18 cellular contexts compared by ENCODE assay signal in the genomic region with DNA sequence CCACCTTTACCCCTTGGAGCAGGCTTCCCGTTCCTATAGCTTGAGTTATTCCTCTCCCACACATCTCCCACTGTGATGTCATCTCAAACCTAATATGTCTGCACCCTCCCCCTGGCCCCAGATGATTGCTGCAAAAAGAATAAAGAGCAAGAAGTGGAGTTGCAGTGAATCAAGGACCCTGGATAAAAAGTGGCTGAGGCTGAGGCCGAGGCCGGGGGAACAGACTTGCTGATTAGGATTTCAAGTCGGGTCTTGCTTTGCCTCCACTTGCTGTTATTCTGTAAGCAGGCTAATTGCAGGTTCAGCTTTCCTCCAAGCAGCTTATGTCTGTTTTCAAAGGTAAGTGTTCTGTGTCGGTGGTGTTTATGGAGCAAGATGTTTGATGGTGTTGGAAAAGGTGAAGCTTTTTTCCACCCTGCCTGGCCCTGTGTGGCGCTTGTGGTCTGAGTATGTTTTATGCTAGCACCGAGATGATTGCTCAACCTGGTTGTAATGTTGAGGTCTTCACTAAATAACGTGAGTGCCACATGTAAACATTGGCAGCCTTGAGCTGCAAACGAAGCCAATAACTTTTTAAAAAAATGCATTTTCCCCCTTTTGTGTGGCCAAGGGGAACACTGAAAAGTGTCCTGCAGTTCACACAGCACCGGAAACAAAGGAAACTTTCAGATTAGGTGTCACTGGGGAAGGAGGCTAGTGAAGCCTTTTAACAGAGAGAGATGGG. TPM values are rescaled to one million over a fixed set of nuclear protein-coding genes. Genes with fewer than 3 reads are reported as not detected.
DNase-seq lines count a peak whose midpoint lies in the region; ATAC-seq and TF ChIP-seq lines count a peak whose summit lies in the region.
"Had no signal": no experiment of that assay in that cellular context is flagged by ENCODE, and none has a peak within 500 bp of the region (broad histone marks: within the 10 kb centered on the region; RNA-seq: fewer than 3 reads in every experiment).

No MANE protein-coding gene starts in this region.

- peaks cover 23% of the 10 kb centered on the region; the same call in 1 of the 2 replicates for H3K9me1 ChIP-seq in IMR-90 (ENCODE audit: insufficient read depth, low read length)

- H2BK5ac ChIP-seq in IMR-90 (ENCODE audit: low read depth, low read length, poor library complexity, severe bottlenecking) (no peak overlapping the region), mesenchymal stem cell (ENCODE audit: low read depth, low read length, poor library complexity, severe bottlenecking) (no peak overlapping the region)

- CTCF ChIA-PET in CD4-positive, alpha-beta memory T cell (lab: Charles Lee; ENCODE audit: partially characterized antibody) = interaction anchor here (1.2 to 3.7 kb wide), 2 partner anchors 8 to 14 kb away, joined by 3 to 21 read pairs; partner anchors contain the start of gene HS3ST3B1
- CTCF ChIA-PET in IMR-90 (lab: Yijun Ruan, JAX) = interaction anchor here (0.6 kb wide), 2 partner anchors 19 to 33 kb away, joined by 3 read pairs; no protein-coding TSS in a partner anchor
- CTCF ChIA-PET in Caco-2 (lab: Charles Lee) = no interaction called here

- DNase-seq in CD4-positive, alpha-beta memory T cell = no peak
- peak; percentile 62 for DNase-seq in IMR-90
- peak; percentile 34 for DNase-seq in astrocyte of the hippocampus (ENCODE audit: low read depth, low spot score)
- peak; percentile 70 for DNase-seq in mesenchymal stem cell
- DNase-seq in RKO (ENCODE audit: low spot score) = no peak
- no peak for DNase-seq in Caco-2
- DNase-seq in NCI-H446 treated with DMSO at 0.1 percent for 48 hours (lab: John Stamatoyannopoulos, UW) = no peak
- DNase-seq: activated naive CD4-positive, alpha-beta T cell treated with anti-CD3 and anti-CD28 coated beads, Interleukin-2, amount 50 U/mL, for 16 hours; caudate nucleus; effector memory CD8-positive, alpha-beta T cell; foreskin melanocyte; NCI-H345; PC-9; stimulated activated naive CD8-positive, alpha-beta T cell treated with anti-CD3 and anti-CD28 coated beads, Interleukin-15, amount 100 ng/mL, for 72 hours had no signal

- H4K20me1 ChIP-seq in IMR-90 (ENCODE audit: insufficient read depth, low read length) = peaks cover 55% of the 10 kb centered on the region

- H3K36me3 Mint-ChIP-seq in CD4-positive, alpha-beta memory T cell = peaks cover 51 to 60% of the 10 kb centered on the region in 2 donors
- H3K36me3 Mint-ChIP-seq in Caco-2 (ENCODE audit: insufficient read depth, unreplicated experiment) = no peaks in the 10 kb centered on the region
- H3K36me3 Mint-ChIP-seq: memory B cell had no signal

- H2AFZ ChIP-seq in IMR-90 (replicated peaks; ENCODE audit: low read length, poor library complexity) (no peak overlapping the region), mesenchymal stem cell (ENCODE audit: low read depth, low read length) (no peak overlapping the region)
- H2AFZ ChIP-seq: PC-9 had no signal

- H3K4me2 ChIP-seq in IMR-90 (ENCODE audit: low read depth, low read length) (peak overlapping the region; percentile 33), mesenchymal stem cell (ENCODE audit: low read length, poor library complexity, severe bottlenecking) (no peak overlapping the region)
- H3K4me2 ChIP-seq: PC-9 had no signal

- 0 out of 2 replicates have a peak overlapping the region, but pooled peaks have one; percentile 10 for H3K23ac ChIP-seq in IMR-90 (ENCODE audit: low read depth, low read length)
- no peak overlapping the region for H3K23ac ChIP-seq in mesenchymal stem cell (ENCODE audit: low read length in 2 of 2)

- in situ Hi-C loops in IMR-90 (cut with MboI; ENCODE audit: low sequenced_read_pairs) = no loop called here

- TF ChIP-seq RAD21 in IMR-90 (IDR thresholded peaks at IDR 0.05; ENCODE audit: low read length) = no peak

- H3K4me1 Mint-ChIP-seq in CD4-positive, alpha-beta memory T cell = peaks cover 71 to 94% (median 83%) of the 10 kb centered on the region in 4 donors
- H3K4me1 Mint-ChIP-seq in Caco-2 (ENCODE audit: low read depth, unreplicated experiment) = no peaks in the 10 kb centered on the region
- H3K4me1 Mint-ChIP-seq: B cell, memory B cell had no signal

- no peak overlapping the region for H3K56ac ChIP-seq in IMR-90 (ENCODE audit: extremely low read depth, insufficient read depth, low read length)

- H3K4ac ChIP-seq in IMR-90 (ENCODE audit: low read depth, low read length) (peak overlapping the region; percentile 21; the same call in 1 of the 2 replicates), mesenchymal stem cell (ENCODE audit: low read depth in 1 of 2, low read length in 2 of 2) (no peak overlapping the region)

- H3K27me3 Mint-ChIP-seq in CD4-positive, alpha-beta memory T cell = no peaks in the 10 kb centered on the region
- no peaks in the 10 kb centered on the region for H3K27me3 Mint-ChIP-seq in Caco-2 (ENCODE audit: insufficient read depth, unreplicated experiment)
- H3K27me3 Mint-ChIP-seq: effector memory CD8-positive, alpha-beta T cell; stimulated activated naive CD8-positive, alpha-beta T cell treated with anti-CD3 and anti-CD28 coated beads, Interleukin-15, amount 100 ng/mL, for 72 hours had no signal

- H3K9me3 Mint-ChIP-seq in CD4-positive, alpha-beta memory T cell = peaks cover 0 to 4% (median 0%) of the 10 kb centered on the region in 8 donors
- no peaks in the 10 kb centered on the region for H3K9me3 Mint-ChIP-seq in Caco-2 (ENCODE audit: unreplicated experiment)
- H3K9me3 Mint-ChIP-seq: effector memory CD8-positive, alpha-beta T cell; memory B cell; stimulated activated naive CD8-positive, alpha-beta T cell treated with anti-CD3 and anti-CD28 coated beads, Interleukin-15, amount 100 ng/mL, for 72 hours had no signal

- H3K4me3 Mint-ChIP-seq in CD4-positive, alpha-beta memory T cell = peak overlapping the region in 6 of 8 donors; percentile 9 to 70 (median 46)
- no peak overlapping the region for H3K4me3 Mint-ChIP-seq in Caco-2 (ENCODE audit: unreplicated experiment)
- H3K4me3 Mint-ChIP-seq: B cell; effector memory CD8-positive, alpha-beta T cell; memory B cell; stimulated activated naive CD8-positive, alpha-beta T cell treated with anti-CD3 and anti-CD28 coated beads, Interleukin-15, amount 100 ng/mL, for 72 hours had no signal

- H3K27ac Mint-ChIP-seq in CD4-positive, alpha-beta memory T cell = peak overlapping the region; percentile 2 to 79 (median 58)
- no peak overlapping the region for H3K27ac Mint-ChIP-seq in Caco-2 (ENCODE audit: unreplicated experiment)
- H3K27ac Mint-ChIP-seq: B cell; memory B cell; stimulated activated naive CD8-positive, alpha-beta T cell treated with anti-CD3 and anti-CD28 coated beads, Interleukin-15, amount 100 ng/mL, for 72 hours had no signal

- H2BK12ac ChIP-seq in mesenchymal stem cell (ENCODE audit: low read length in 2 of 2) = no peak overlapping the region

- H3K27me3 ChIP-seq in CD4-positive, alpha-beta memory T cell (ENCODE audit: insufficient read depth, low read length) = no peaks in the 10 kb centered on the region
- H3K27me3 ChIP-seq in IMR-90 (ENCODE audit: control insufficient read depth, insufficient read depth, low read length) (no peaks in the 10 kb centered on the region), mesenchymal stem cell (ENCODE audit: control insufficient read depth in 1 of 2, insufficient read depth in 1 of 2, low read length in 2 of 2) (no peaks in the 10 kb centered on the region), Caco-2 (replicated peaks; ENCODE audit: control insufficient read depth, insufficient read depth, low read length) (no peaks in the 10 kb centered on the region)

- H3K14ac ChIP-seq in IMR-90 (replicated peaks; ENCODE audit: low read depth, low read length) (no peak overlapping the region), mesenchymal stem cell (ENCODE audit: low read length in 2 of 2) (no peak overlapping the region)

- BruUV-seq in IMR-90 (replicated peaks; lab: Mats Ljungman, UMichigan) = no TSS peak
- BruUV-seq in Caco-2 (replicated peaks; lab: Mats Ljungman, UMichigan) = no TSS peak

- H3K27ac ChIP-seq in CD4-positive, alpha-beta memory T cell (ENCODE audit: low read depth, low read length) = no peak overlapping the region
- H3K27ac ChIP-seq in IMR-90 (ENCODE audit: insufficient read depth, low read length) (no peak overlapping the region; the same call in 1 of the 2 replicates), mesenchymal stem cell (ENCODE audit: low read length, poor library complexity, severe bottlenecking) (no peak overlapping the region)
- H3K27ac ChIP-seq: PC-9, VCaP had no signal

- H2BK120ac ChIP-seq in IMR-90 (ENCODE audit: low read depth, low read length) (peak overlapping the region; percentile 37; the same call in 1 of the 2 replicates), mesenchymal stem cell (ENCODE audit: low read depth, low read length) (no peak overlapping the region)

- no peak for TF ChIP-seq POLR2A in IMR-90 (IDR thresholded peaks at IDR 0.05; ENCODE audit: low read depth, low read length)

- ATAC-seq in IMR-90 (ENCODE audit: low read depth) (peak; percentile 73), HG03039 (IDR thresholded peaks at IDR 0.05; ENCODE audit: unreplicated experiment) (no peak)
- ATAC-seq: effector memory CD8-positive, alpha-beta T cell; stimulated activated naive CD8-positive, alpha-beta T cell treated with anti-CD3 and anti-CD28 coated beads, Interleukin-15, amount 100 ng/mL, for 72 hours had no signal

- dilution Hi-C loops in IMR-90 (cut with HindIII; ENCODE audit: low sequenced_read_pairs, unreplicated experiment) = no loop called here

- H2AK9ac ChIP-seq in IMR-90 (replicated peaks; ENCODE audit: low read depth, low read length, poor library complexity) = no peak overlapping the region

- H3K18ac ChIP-seq in IMR-90 (ENCODE audit: low read depth, low read length) (no peak overlapping the region), mesenchymal stem cell (ENCODE audit: low read depth in 1 of 2, low read length in 2 of 2) (peak overlapping the region in 1 of 2 experiments; percentile 46)

- no peak overlapping the region for H4K91ac ChIP-seq in IMR-90 (ENCODE audit: insufficient read depth, low read depth, low read length)
- no peak overlapping the region for H4K91ac ChIP-seq in mesenchymal stem cell (ENCODE audit: low read length)

- H2BK15ac ChIP-seq in IMR-90 (ENCODE audit: low read depth, low read length) = no peak overlapping the region
- H2BK15ac ChIP-seq in mesenchymal stem cell (ENCODE audit: low read depth, poor library complexity, severe bottlenecking) = no peak overlapping the region

- H3K4me1 ChIP-seq in CD4-positive, alpha-beta memory T cell (ENCODE audit: insufficient read depth, low read length) = peaks cover 72% of the 10 kb centered on the region
- H3K4me1 ChIP-seq in IMR-90 (ENCODE audit: control insufficient read depth, insufficient read depth, low read length) (peaks cover 12% of the 10 kb centered on the region), mesenchymal stem cell (ENCODE audit: control insufficient read depth, insufficient read depth, low read depth, low read length) (peaks cover 2% of the 10 kb centered on the region), Caco-2 (no peaks in the 10 kb centered on the region)

- no peak overlapping the region for H2AK5ac ChIP-seq in IMR-90 (ENCODE audit: low read depth, low read length)
- no peak overlapping the region for H2AK5ac ChIP-seq in mesenchymal stem cell (ENCODE audit: low read length, severe bottlenecking)

- 0 out of 2 replicates have a peak overlapping the region, but pooled peaks have one; percentile 4 for H2BK20ac ChIP-seq in IMR-90 (ENCODE audit: low read depth, low read length)

- H4K8ac ChIP-seq in IMR-90 (ENCODE audit: low read depth in 2 of 2, low read length in 2 of 2) (0 out of 4 replicates have a peak overlapping the region, but pooled peaks of 1 of the 2 experiments have one; percentile 12), mesenchymal stem cell (ENCODE audit: low read length) (peak overlapping the region; percentile 56)

- intact Hi-C loops in CD4-positive, alpha-beta memory T cell (cut with micrococcal nuclease) = no loop called here
- intact Hi-C loops in IMR-90 (cut with micrococcal nuclease) (no loop called here), Caco-2 (cut with micrococcal nuclease; ENCODE audit: unreplicated experiment) (no loop called here)

- H3K4me3 ChIP-seq in CD4-positive, alpha-beta memory T cell (ENCODE audit: low read length in 2 of 2) = no peak overlapping the region
- no peak overlapping the region for H3K4me3 ChIP-seq in IMR-90 (ENCODE audit: insufficient read depth, low read depth, low read length)
- H3K4me3 ChIP-seq in mesenchymal stem cell (ENCODE audit: insufficient read depth in 1 of 2, low read depth in 1 of 2, low read length in 2 of 2) = no peak overlapping the region
- H3K4me3 ChIP-seq in Caco-2 (ENCODE audit: low read depth, low read length) = no peak overlapping the region
- H3K4me3 ChIP-seq: PC-9 had no signal

- no peaks in the 10 kb centered on the region for H3K9me3 ChIP-seq in CD4-positive, alpha-beta memory T cell (ENCODE audit: control insufficient read depth in 1 of 2, low read length in 2 of 2)
- H3K9me3 ChIP-seq in IMR-90 (ENCODE audit: control insufficient read depth, insufficient read depth, low read length) (no peaks in the 10 kb centered on the region), mesenchymal stem cell (ENCODE audit: control insufficient read depth, low read length) (no peaks in the 10 kb centered on the region), Caco-2 (no peaks in the 10 kb centered on the region)

- H4K5ac ChIP-seq in IMR-90 (ENCODE audit: low read depth, low read length) = no peak overlapping the region

- POLR2A ChIA-PET in CD4-positive, alpha-beta memory T cell (lab: Charles Lee; ENCODE audit: partially characterized antibody) = interaction anchor here (0.6 to 1.4 kb wide), 2 partner anchors 15 to 726 kb away, joined by 4 to 5 read pairs; partner anchors contain the start of gene HS3ST3B1
- POLR2A ChIA-PET in IMR-90 (lab: Charles Lee; ENCODE audit: unreplicated experiment) = interaction anchor here (0.6 kb wide), 1 partner anchor 1057 kb away, joined by 6 read pairs; no protein-coding TSS in a partner anchor
- POLR2A ChIA-PET in Caco-2 (lab: Charles Lee) = no interaction called here

- WGBS in IMR-90 (ENCODE audit: extremely low coverage in 2 of 2, insufficient read length in 1 of 2), 2 experiments = 60% methylated on average over 1 of the region's 10 CpGs; no CpG with 5 or more reads in 1 of the 2 experiments
- WGBS in mesenchymal stem cell = 41% methylated on average over 10 of the region's 10 CpGs

- TF ChIP-seq CTCF in IMR-90 (conservative IDR thresholded peaks at IDR 0.05; ENCODE audit: low read depth, low read length) (no peak), Caco-2 (IDR thresholded peaks at IDR 0.05; ENCODE audit: insufficient read depth in 1 of 2, low read depth in 1 of 2, low read length in 1 of 2, severe bottlenecking in 1 of 2, unreplicated experiment in 1 of 2) (no peak)

- H3K79me1 ChIP-seq in IMR-90 (ENCODE audit: low read depth in 1 of 2, low read length in 2 of 2) (peaks cover 38 to 86% of the 10 kb centered on the region in 2 experiments), mesenchymal stem cell (replicated peaks; ENCODE audit: low read length, poor library complexity, severe bottlenecking) (no peaks in the 10 kb centered on the region)

- no peaks in the 10 kb centered on the region for H3K36me3 ChIP-seq in CD4-positive, alpha-beta memory T cell (ENCODE audit: insufficient read depth, low read length)
- H3K36me3 ChIP-seq in IMR-90 (ENCODE audit: control insufficient read depth, insufficient read depth, low read length) (peaks cover 7% of the 10 kb centered on the region; the same call in 1 of the 2 replicates), mesenchymal stem cell (ENCODE audit: control insufficient read depth in 1 of 2, insufficient read depth in 2 of 2, low read depth in 1 of 2, low read length in 2 of 2) (peaks cover 0 to 36% of the 10 kb centered on the region in 2 experiments), Caco-2 (ENCODE audit: control insufficient read depth, insufficient read depth, low read length) (no peaks in the 10 kb centered on the region)

- H3K9ac ChIP-seq in IMR-90 (ENCODE audit: low read depth, low read length) (no peak overlapping the region), mesenchymal stem cell (ENCODE audit: low read length) (no peak overlapping the region)

RNA-seq across cellular contexts. Expression of gene HS3ST3B1, which starts 15.4 kb away (rescaled TPM):
- total RNA-seq in CD4-positive, alpha-beta memory T cell = 10 to 100 TPM; 38.8 to 40.5 TPM
- 10 to 100 TPM in 1 of 2 donors, 1 to 10 TPM in 1; 6.0 to 12.4 TPM for polyA plus RNA-seq in CD4-positive, alpha-beta memory T cell
- total RNA-seq in IMR-90 (2012; rRNA removed) (4.3 and 5.8 TPM in 2 replicates), Caco-2 (2022) (1.8 and 1.9 TPM in 2 replicates)
- polyA plus RNA-seq in IMR-90 (2012; rRNA removed) = 2.8 and 3.1 TPM in 2 replicates
- 2.3 and 3.8 TPM in 2 replicates for polyA plus RNA-seq in IMR-90 (2012; cell fraction: cytosol; rRNA removed)
- 3.9 and 6.0 TPM in 2 replicates for polyA plus RNA-seq in IMR-90 (2012; cell fraction: nucleus; rRNA removed; ENCODE audit: low replicate concordance)
- polyA plus RNA-seq in mesenchymal stem cell (2013, experiment 1 of 2) = 16.0 TPM
- 15.8 TPM for polyA plus RNA-seq in mesenchymal stem cell (2013, experiment 2 of 2)
- total RNA-seq: PC-9 had no signal

Comparison
In these comparisons a context has a peak if more than half of its experiments do, and no peak if none do; other contexts are left out.
1. DNase-seq: peak in IMR-90 (single experiment), astrocyte of the hippocampus (single experiment) and mesenchymal stem cell (single experiment); none in CD4-positive, alpha-beta memory T cell (0 of 5), RKO (single experiment), Caco-2 (0 of 2) and NCI-H446 treated with DMSO at 0.1 percent for 48 hours (single experiment).